8 cellular contexts compared by ENCODE assay signal in the genomic region with DNA sequence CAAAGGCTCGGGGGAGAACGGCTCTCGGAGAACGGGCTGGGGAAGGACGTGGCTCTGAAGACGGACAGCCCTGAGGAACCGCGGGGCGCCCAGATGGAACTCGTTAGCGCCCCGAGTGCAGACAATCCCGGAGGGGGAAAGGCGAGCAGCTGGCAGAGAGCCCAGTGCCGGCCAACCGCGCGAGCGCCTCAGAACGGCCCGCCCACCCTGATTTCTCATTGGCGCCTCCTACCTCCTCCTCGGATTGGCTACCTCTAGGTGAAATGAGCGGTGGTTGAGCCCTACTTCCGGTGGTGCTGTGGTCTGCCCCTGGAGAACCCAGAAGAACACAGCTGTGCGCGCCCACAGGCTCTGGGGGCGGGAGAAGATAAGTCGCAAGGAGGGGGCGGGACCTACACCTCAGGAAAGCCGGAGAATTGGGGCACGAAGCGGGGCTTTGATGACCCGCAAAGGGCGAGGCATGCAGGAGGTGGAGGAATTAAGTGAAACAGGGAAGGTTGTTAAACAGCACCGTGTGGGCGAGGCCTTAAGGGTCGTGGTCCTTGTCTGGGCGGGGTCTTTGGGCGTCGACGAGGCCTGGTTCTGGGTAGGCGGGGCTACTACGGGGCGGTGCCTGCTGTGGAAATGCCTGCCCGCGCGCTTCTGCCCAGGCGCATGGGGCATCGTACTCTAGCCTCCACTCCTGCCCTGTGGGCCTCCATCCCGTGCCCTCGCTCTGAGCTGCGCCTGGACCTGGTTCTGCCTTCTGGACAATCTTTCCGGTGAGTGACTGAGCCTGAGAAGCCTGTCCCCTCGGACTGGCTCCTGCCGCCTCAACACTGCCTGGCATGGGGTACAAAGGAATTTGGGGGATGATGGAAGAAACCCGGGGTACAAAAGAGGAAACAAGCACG. TPM values are rescaled to one million over a fixed set of nuclear protein-coding genes. Genes with fewer than 3 reads are reported as not detected.
DNase-seq lines count a peak whose midpoint lies in the region; ATAC-seq lines count a peak whose summit lies in the region.

A gene (plus strand): TSS at position 290 of the 893 bp plus-strand sequence. CDS start 335 bp downstream, at position 625.

- H3K4me1 ChIP-seq in BLaER1, result peaks cover 84% of the 10 kb centered on the region

- DNase-seq in NCI-H69 (lab: John Stamatoyannopoulos, UW), result peak; percentile 97
- peak; percentile 98 for DNase-seq in activated CD4-positive, alpha-beta T cell treated with anti-CD3 and anti-CD28 coated beads, Interleukin-2, amount 10 ng/mL, durations not matched to agents 7 days and 5 days
- DNase-seq in dedifferentiated amniotic fluid mesenchymal stem cell (ENCODE audit: extremely low spot score), result peak; percentile 99
- DNase-seq in left lobe of liver (ENCODE audit: low spot score), result peak; percentile 98
- peak; percentile 96 for DNase-seq in stimulated activated CD4-positive, alpha-beta T cell treated with anti-CD3 and anti-CD28 coated beads, Interleukin-2, amount 100 ng/mL, for 4 hours (ENCODE audit: low read depth)

- peak within 1 kb of the TSS; percentile 71 for H3K4me3 ChIP-seq in BLaER1

- H3K4me2 ChIP-seq in BLaER1, result peak within 1 kb of the TSS; percentile 99

- no peaks in the 10 kb centered on the region for H3K9me3 ChIP-seq in BLaER1

- peak within 1 kb of the TSS; percentile 94 for H3K4me3 Mint-ChIP-seq in activated CD4-positive, alpha-beta T cell treated with anti-CD3 and anti-CD28 coated beads, Interleukin-2, amount 10 ng/mL, durations not matched to agents 7 days and 5 days

- H3K27me3 Mint-ChIP-seq in activated CD4-positive, alpha-beta T cell treated with anti-CD3 and anti-CD28 coated beads, Interleukin-2, amount 10 ng/mL, durations not matched to agents 7 days and 5 days, result no peaks in the 10 kb centered on the region

- POLR2A ChIA-PET in activated CD4-positive, alpha-beta T cell treated with anti-CD3 and anti-CD28 coated beads, Interleukin-2, amount 10 ng/mL, durations not matched to agents 7 days and 5 days (lab: Charles Lee), result interaction anchor here (0.9 kb wide), 1 partner anchor 59 kb away, joined by 3 read pairs; no protein-coding TSS in a partner anchor

- peaks cover 45% of the 10 kb centered on the region for H3K4me1 Mint-ChIP-seq in activated CD4-positive, alpha-beta T cell treated with anti-CD3 and anti-CD28 coated beads, Interleukin-2, amount 10 ng/mL, durations not matched to agents 7 days and 5 days

- H3K27ac Mint-ChIP-seq in activated CD4-positive, alpha-beta T cell treated with anti-CD3 and anti-CD28 coated beads, Interleukin-2, amount 10 ng/mL, durations not matched to agents 7 days and 5 days, result peak within 1 kb of the TSS; percentile 96

- peaks cover 43% of the 10 kb centered on the region for H4K20me1 ChIP-seq in BLaER1

- no peaks in the 10 kb centered on the region for H3K9me3 Mint-ChIP-seq in activated CD4-positive, alpha-beta T cell treated with anti-CD3 and anti-CD28 coated beads, Interleukin-2, amount 10 ng/mL, durations not matched to agents 7 days and 5 days

- peak; percentile 92 for ATAC-seq in GM19328 (IDR thresholded peaks at IDR 0.05; ENCODE audit: unreplicated experiment)
- peak; percentile 86 for ATAC-seq in HG03520 (IDR thresholded peaks at IDR 0.05; ENCODE audit: unreplicated experiment)
- ATAC-seq in left lobe of liver, result peak; percentile 91

- CTCF ChIA-PET in activated CD4-positive, alpha-beta T cell treated with anti-CD3 and anti-CD28 coated beads, Interleukin-2, amount 10 ng/mL, durations not matched to agents 7 days and 5 days (lab: Charles Lee), result interaction anchor here (0.8 to 11.1 kb wide), 3 partner anchors 13 to 43 kb away, joined by 3 to 93 read pairs (median 4); a partner anchor contains a TSS

- H3K27me3 ChIP-seq in BLaER1, result no peaks in the 10 kb centered on the region

- peaks cover 59% of the 10 kb centered on the region for H3K36me3 Mint-ChIP-seq in activated CD4-positive, alpha-beta T cell treated with anti-CD3 and anti-CD28 coated beads, Interleukin-2, amount 10 ng/mL, durations not matched to agents 7 days and 5 days (ENCODE audit: low read depth)

- H3K9ac ChIP-seq in BLaER1, result peak within 1 kb of the TSS; percentile 76

- H3K36me3 ChIP-seq in BLaER1, result peaks cover 56% of the 10 kb centered on the region

- H3K27ac ChIP-seq in BLaER1, result peak within 1 kb of the TSS; percentile 77

RNA-seq across cellular contexts. Expression of the gene that starts here (rescaled TPM):
- total RNA-seq in activated CD4-positive, alpha-beta T cell treated with anti-CD3 and anti-CD28 coated beads, Interleukin-2, amount 10 ng/mL, durations not matched to agents 7 days and 5 days, result 10 to 100 TPM; 42.3 to 47.9 TPM
- total RNA-seq in left lobe of liver, result 16.0 TPM

Comparison
In these comparisons a context has a peak if more than half of its experiments do, and no peak if none do; other contexts are left out.
1. Peak in every context shown above with its lines: DNase-seq, ATAC-seq, H3K4me3 ChIP-seq and H3K27ac ChIP-seq.